Comparison of ENCODE assay signal across 31 cellular contexts in genomic region chr17:53319947-53320346, GRCh38.
A peak's percentile ranks its signal among the peaks of the same experiment; 100 is the strongest.
DNase-seq lines count a peak whose midpoint lies in the region; ATAC-seq, FAIRE-seq and TF ChIP-seq lines count a peak whose summit lies in the region.
"Had no signal": no experiment of that assay in that cellular context is flagged by ENCODE, and none has a peak within 500 bp of the region (broad histone marks: within the 10 kb centered on the region; RNA-seq: fewer than 3 reads in every experiment).

No MANE protein-coding gene starts in this region.

- no peak overlapping the region for H3K27ac ChIP-seq in HepG2 (ENCODE audit: extremely low read length, insufficient read depth, low read length)
- no peak overlapping the region for H3K27ac ChIP-seq in right lobe of liver
- H3K27ac ChIP-seq in A549: no peak overlapping the region
- no peak overlapping the region for H3K27ac ChIP-seq in K562 (ENCODE audit: extremely low read depth, low read depth, low read length)
- H3K27ac ChIP-seq: 22Rv1; BLaER1; BLaER1 treated with 17β-estradiol and CSF1 and Interleukin-3, amounts not matched to agents 10 nM and 100 nM; C4-2B had no signal

- no peak overlapping the region for H2AFZ ChIP-seq in HepG2 (ENCODE audit: low read length)
- H2AFZ ChIP-seq in K562 (ENCODE audit: low read depth, low read length): no peak overlapping the region

- no peaks in the 10 kb centered on the region for H4K20me1 ChIP-seq in HepG2 (ENCODE audit: insufficient read depth, low read length)
- no peaks in the 10 kb centered on the region for H4K20me1 ChIP-seq in K562 (replicated peaks; ENCODE audit: control insufficient read depth, insufficient read depth, low read length)
- H4K20me1 ChIP-seq: BLaER1; BLaER1 treated with 17β-estradiol and CSF1 and Interleukin-3, amounts not matched to agents 10 nM and 100 nM had no signal

- no peaks in the 10 kb centered on the region for H3K79me2 ChIP-seq in HepG2 (ENCODE audit: insufficient read depth, low read length)
- no peaks in the 10 kb centered on the region for H3K79me2 ChIP-seq in K562 (ENCODE audit: control insufficient read depth, insufficient read depth, low read length)

- H3K9me1 ChIP-seq in K562 (ENCODE audit: control insufficient read depth, insufficient read depth, low read length): no peaks in the 10 kb centered on the region

- no peak for ATAC-seq in HepG2
- ATAC-seq in right lobe of liver: no peak
- no peak for ATAC-seq in A549
- no peak for ATAC-seq in K562
- no peak for ATAC-seq in GM19324 (IDR thresholded peaks at IDR 0.05; ENCODE audit: low FRiP score, unreplicated experiment)
- ATAC-seq: CD8-positive, alpha-beta T cell had no signal

- TF ChIP-seq POLR2A in HepG2 (IDR thresholded peaks at IDR 0.05; ENCODE audit: insufficient read depth in 1 of 2, low read depth in 2 of 2, low read length in 2 of 2) (no peak), right lobe of liver (IDR thresholded peaks at IDR 0.05) (no peak), A549 (IDR thresholded peaks at IDR 0.05; ENCODE audit: low read length) (no peak), K562 (conservative IDR thresholded peaks at IDR 0.05) (no peak)

- H3K9me3 ChIP-seq in HepG2 (ENCODE audit: low read length): peaks cover 79% of the 10 kb centered on the region
- H3K9me3 ChIP-seq in right lobe of liver: no peaks in the 10 kb centered on the region
- H3K9me3 ChIP-seq in A549: peaks cover 11% of the 10 kb centered on the region; the same call in 2 of the 3 replicates
- H3K9me3 ChIP-seq in K562 (replicated peaks; ENCODE audit: control insufficient read depth, insufficient read depth, low read depth, low read length): no peaks in the 10 kb centered on the region
- H3K9me3 ChIP-seq: BE2C; BLaER1; BLaER1 treated with 17β-estradiol and CSF1 and Interleukin-3, amounts not matched to agents 10 nM and 100 nM had no signal

- POLR2A ChIA-PET in HepG2 (lab: Yijun Ruan, JAX) (no interaction called here), A549 (lab: Yijun Ruan, JAX) (no interaction called here), K562 (lab: Yijun Ruan, JAX) (no interaction called here)

- TF ChIP-seq EP300 in HepG2 (IDR thresholded peaks at IDR 0.05; ENCODE audit: low read depth in 2 of 2, low read length in 2 of 2) (no peak), HepG2 (CRISPR knock-in tag; IDR thresholded peaks at IDR 0.05; ENCODE audit: borderline replicate concordance) (no peak), A549 (IDR thresholded peaks at IDR 0.05) (no peak), K562 (IDR thresholded peaks at IDR 0.05; ENCODE audit: low read length) (no peak)

- no peak for DNase-seq in HepG2 (ENCODE audit: low spot score)
- DNase-seq in right lobe of liver: no peak
- DNase-seq in A549 (ENCODE audit: low read depth in 1 of 2, low spot score in 1 of 2): no peak
- no peak for DNase-seq in K562 (ENCODE audit: extremely low read depth in 1 of 4, low spot score in 3 of 4)
- no peak for DNase-seq in NOMO-1 (lab: John Stamatoyannopoulos, UW; ENCODE audit: unreplicated experiment in 2 of 2)
- DNase-seq: 8988T; ACHN; AML-193; BE2C; C1 segment of cervical spinal cord; Caco-2; Calu3; CD4-positive, alpha-beta memory T cell; CD4-positive, alpha-beta T cell; CD4-positive, CD25-positive, alpha-beta regulatory T cell; CD8-positive, alpha-beta memory T cell; CD8-positive, alpha-beta T cell; COR-L47; DMS 273 treated with DMSO at 0.1 percent for 48 hours; DMS153; DMS53; DMS79; DMS79 treated with DMSO at 0.1 percent for 48 hours; DND-41; EL had no signal

- in situ Hi-C loops in HepG2 (cut with HindIII; ENCODE audit: extremely low pct_ligation_motif_present, low pct_unique_long_range_greater_than_20kb) (no loop called here), K562 (cut with MboI) (no loop called here)

- WGBS in HepG2 (ENCODE audit: low lambda C conversion rate): 2% methylated on average over 3 of the region's 3 CpGs
- WGBS in right lobe of liver (ENCODE audit: insufficient coverage, low coverage, low lambda C conversion rate, missing lambda C conversion rate): 52% methylated on average over 3 of the region's 3 CpGs
- WGBS in A549 (ENCODE audit: missing lambda C conversion rate): 14% methylated on average over 3 of the region's 3 CpGs
- 3% methylated on average over 3 of the region's 3 CpGs for WGBS in K562 (ENCODE audit: insufficient coverage, low coverage, missing lambda C conversion rate)

- H3K4me2 ChIP-seq in HepG2 (ENCODE audit: low read depth, low read length) (no peak overlapping the region), A549 (no peak overlapping the region), K562 (ENCODE audit: insufficient read depth, low read length) (no peak overlapping the region)
- H3K4me2 ChIP-seq: BLaER1; BLaER1 treated with 17β-estradiol and CSF1 and Interleukin-3, amounts not matched to agents 10 nM and 100 nM had no signal

- H3K27me3 ChIP-seq in HepG2 (ENCODE audit: control insufficient read depth in 1 of 2, insufficient read depth in 2 of 2, low read length in 2 of 2): no peaks in the 10 kb centered on the region
- H3K27me3 ChIP-seq in right lobe of liver: no peaks in the 10 kb centered on the region
- H3K27me3 ChIP-seq in K562 (ENCODE audit: control insufficient read depth in 2 of 2, insufficient read depth in 2 of 2, low read length in 2 of 2): no peaks in the 10 kb centered on the region
- H3K27me3 ChIP-seq: BE2C; BLaER1; BLaER1 treated with 17β-estradiol and CSF1 and Interleukin-3, amounts not matched to agents 10 nM and 100 nM had no signal

- no peak overlapping the region for H3K4me3 ChIP-seq in HepG2 (replicated peaks in 1 of 3; ENCODE audit: insufficient read depth in 1 of 3, low read depth in 2 of 3, low read length in 3 of 3)
- H3K4me3 ChIP-seq in right lobe of liver: no peak overlapping the region
- H3K4me3 ChIP-seq in A549: no peak overlapping the region
- no peak overlapping the region for H3K4me3 ChIP-seq in K562
- H3K4me3 ChIP-seq: BLaER1; BLaER1 treated with 17β-estradiol and CSF1 and Interleukin-3, amounts not matched to agents 10 nM and 100 nM had no signal

- BruUV-seq in HepG2 (replicated peaks; lab: Mats Ljungman, UMichigan) (no TSS peak), K562 (replicated peaks; lab: Mats Ljungman, UMichigan) (no TSS peak)

- no peak overlapping the region for H3K9ac ChIP-seq in HepG2 (ENCODE audit: insufficient read depth, low read depth, low read length)
- H3K9ac ChIP-seq in K562 (ENCODE audit: insufficient read depth in 1 of 2, low read depth in 2 of 2, low read length in 2 of 2): no peak overlapping the region
- H3K9ac ChIP-seq: BLaER1; BLaER1 treated with 17β-estradiol and CSF1 and Interleukin-3, amounts not matched to agents 10 nM and 100 nM had no signal

- intact Hi-C loops in HepG2 (cut with micrococcal nuclease; ENCODE audit: unreplicated experiment) (no loop called here), right lobe of liver (cut with DNase I) (no loop called here), K562 (cut with micrococcal nuclease) (no loop called here)

- CTCF ChIA-PET in HepG2 (lab: Yijun Ruan, JAX; ENCODE audit: low intra/inter-chr PET ratio, low total read pairs): no interaction called here
- CTCF ChIA-PET in A549 (lab: Yijun Ruan, JAX): no interaction called here
- CTCF ChIA-PET in K562 (lab: Yijun Ruan, JAX; ENCODE audit: low intra/inter-chr PET ratio): no interaction called here

- TF ChIP-seq CTCF in HepG2 (CRISPR knock-in tag; IDR thresholded peaks at IDR 0.05): no peak
- TF ChIP-seq CTCF in right lobe of liver (IDR thresholded peaks at IDR 0.05): no peak
- TF ChIP-seq CTCF in A549 (IDR thresholded peaks at IDR 0.05): no peak
- TF ChIP-seq CTCF in K562 (IDR thresholded peaks at IDR 0.05 in 2 of 3, conservative IDR thresholded peaks at IDR 0.05 in 1 of 3; ENCODE audit: insufficient read depth in 2 of 3, low read depth in 1 of 3, low read length in 3 of 3): no peak

- no peaks in the 10 kb centered on the region for H3K4me1 ChIP-seq in HepG2 (ENCODE audit: insufficient read depth, low read length)
- no peaks in the 10 kb centered on the region for H3K4me1 ChIP-seq in right lobe of liver
- H3K4me1 ChIP-seq in A549: no peaks in the 10 kb centered on the region
- H3K4me1 ChIP-seq in K562 (replicated peaks in 1 of 2; ENCODE audit: control insufficient read depth in 2 of 2, insufficient read depth in 2 of 2, low read length in 2 of 2): no peaks in the 10 kb centered on the region
- H3K4me1 ChIP-seq: BE2C; BLaER1; BLaER1 treated with 17β-estradiol and CSF1 and Interleukin-3, amounts not matched to agents 10 nM and 100 nM; Caco-2 had no signal

- TF ChIP-seq RAD21 in HepG2 (CRISPR knock-in tag; IDR thresholded peaks at IDR 0.05) (no peak), A549 (conservative IDR thresholded peaks at IDR 0.05 in 1 of 2, IDR thresholded peaks at IDR 0.05 in 1 of 2) (no peak), K562 (CRISPR knock-in tag; conservative IDR thresholded peaks at IDR 0.05 in 1 of 2, IDR thresholded peaks at IDR 0.05 in 1 of 2) (no peak)

- no peaks in the 10 kb centered on the region for H3K36me3 ChIP-seq in HepG2 (replicated peaks in 1 of 2; ENCODE audit: control insufficient read depth in 1 of 2, insufficient read depth in 2 of 2, low read length in 2 of 2)
- H3K36me3 ChIP-seq in right lobe of liver: no peaks in the 10 kb centered on the region
- no peaks in the 10 kb centered on the region for H3K36me3 ChIP-seq in K562 (ENCODE audit: control insufficient read depth, insufficient read depth, low read length)
- H3K36me3 ChIP-seq: BE2C; BLaER1; BLaER1 treated with 17β-estradiol and CSF1 and Interleukin-3, amounts not matched to agents 10 nM and 100 nM had no signal

- no peak for FAIRE-seq in HepG2 (lab: Jason Lieb, UNC)
- FAIRE-seq in A549 (lab: Jason Lieb, UNC): no peak
- FAIRE-seq in K562 (lab: Jason Lieb, UNC): no peak
- FAIRE-seq: D721Med had no signal

TF ChIP-seq in HepG2, 621 proteins besides CTCF, POLR2A, EP300 and RAD21:
- TF ChIP-seq KMT2A (CRISPR knock-in tag; IDR thresholded peaks at IDR 0.05): no peak
- TF ChIP-seq ZNF235 (CRISPR knock-in tag; IDR thresholded peaks at IDR 0.05; ENCODE audit: borderline replicate concordance): no peak
- peak; percentile 77 for TF ChIP-seq RAD51 (IDR thresholded peaks at IDR 0.05; ENCODE audit: borderline replicate concordance)

TF ChIP-seq in A549, 52 proteins besides CTCF, POLR2A, EP300 and RAD21 (continues in another document):
- no peak for TF ChIP-seq ATOH8 (CRISPR knock-in tag; IDR thresholded peaks at IDR 0.05; ENCODE audit: low read depth)

TF ChIP-seq in K562, 482 proteins besides CTCF, POLR2A, EP300 and RAD21 (continues in another document):
- no peak for TF ChIP-seq ZFP30 (CRISPR knock-in tag; IDR thresholded peaks at IDR 0.05; ENCODE audit: borderline replicate concordance)
- TF ChIP-seq, protein P1, sequence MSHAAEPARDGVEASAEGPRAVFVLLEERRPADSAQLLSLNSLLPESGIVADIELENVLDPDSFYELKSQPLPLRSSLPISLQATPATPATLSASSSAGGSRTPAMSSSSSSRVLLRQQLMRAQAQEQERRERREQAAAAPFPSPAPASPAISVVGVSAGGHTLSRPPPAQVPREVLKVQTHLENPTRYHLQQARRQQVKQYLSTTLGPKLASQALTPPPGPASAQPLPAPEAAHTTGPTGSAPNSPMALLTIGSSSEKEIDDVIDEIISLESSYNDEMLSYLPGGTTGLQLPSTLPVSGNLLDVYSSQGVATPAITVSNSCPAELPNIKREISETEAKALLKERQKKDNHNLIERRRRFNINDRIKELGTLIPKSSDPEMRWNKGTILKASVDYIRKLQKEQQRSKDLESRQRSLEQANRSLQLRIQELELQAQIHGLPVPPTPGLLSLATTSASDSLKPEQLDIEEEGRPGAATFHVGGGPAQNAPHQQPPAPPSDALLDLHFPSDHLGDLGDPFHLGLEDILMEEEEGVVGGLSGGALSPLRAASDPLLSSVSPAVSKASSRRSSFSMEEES (CRISPR knock-in tag; IDR thresholded peaks at IDR 0.05): peak; percentile 88
